ENCODE assay signal across 1 cellular context in genomic region chrX:45788315-45788714, GRCh38.
TF ChIP-seq lines count a peak whose summit lies in the region.

No MANE protein-coding gene starts in this region.

TF ChIP-seq in IMR-90, 13 proteins besides CTCF, POLR2A, EP300 and RAD21 (continued from another document):
- TF ChIP-seq USF2 (IDR thresholded peaks at IDR 0.05; ENCODE audit: low read depth, low read length) (no peak), CEBPB (IDR thresholded peaks at IDR 0.05; ENCODE audit: low read depth, low read length) (0 out of 2 replicates have a peak, but pooled peaks have one; percentile 9)
